10 cellular contexts compared by ENCODE assay signal in genomic region chr3:64214697-64215018, GRCh38. TPM values are rescaled to one million over a fixed set of nuclear protein-coding genes. Genes with fewer than 3 reads are reported as not detected.
DNase-seq lines count a peak whose midpoint lies in the region; ATAC-seq and TF ChIP-seq lines count a peak whose summit lies in the region.
"Had no signal": no experiment of that assay in that cellular context is flagged by ENCODE, and none has a peak within 500 bp of the region (broad histone marks: within the 10 kb centered on the region; RNA-seq: fewer than 3 reads in every experiment).

No MANE protein-coding gene starts in this region.

- intact Hi-C loops in vagina (cut with DNase I) = no loop called here

- TF ChIP-seq CTCF in RWPE2 (IDR thresholded peaks at IDR 0.05; ENCODE audit: poor library complexity, severe bottlenecking) (no peak), fibroblast of lung (conservative IDR thresholded peaks at IDR 0.05 in 1 of 2, IDR thresholded peaks at IDR 0.05 in 1 of 2; ENCODE audit: low read depth in 1 of 2, low read length in 2 of 2) (no peak), omental fat pad (IDR thresholded peaks at IDR 0.05) (no peak), vagina (IDR thresholded peaks at IDR 0.05) (no peak)

- no peaks in the 10 kb centered on the region for H4K20me1 ChIP-seq in fibroblast of lung (ENCODE audit: control insufficient read depth, extremely low read depth, insufficient read depth, low read length)

- H3K4me3 ChIP-seq in RWPE2 (ENCODE audit: severe bottlenecking) (no peak overlapping the region), fibroblast of lung (replicated peaks in 1 of 4; ENCODE audit: control extremely low read depth in 1 of 4, insufficient read depth in 1 of 4, low read depth in 3 of 4, low read length in 4 of 4) (peak overlapping the region; percentile 32 to 68 (median 40)), vagina (peak overlapping the region in 1 of 2 donors; percentile 32)

- no peak overlapping the region for H3K9ac ChIP-seq in fibroblast of lung (ENCODE audit: insufficient read depth, low read length)

- TF ChIP-seq POLR2A in vagina (IDR thresholded peaks at IDR 0.05) = no peak

- peak overlapping the region; percentile 66 for H3K27ac ChIP-seq in RWPE2 (ENCODE audit: poor library complexity, severe bottlenecking)
- H3K27ac ChIP-seq in fibroblast of lung (ENCODE audit: insufficient read depth, low read length) = peak overlapping the region; percentile 90
- peak overlapping the region; percentile 61 for H3K27ac ChIP-seq in vagina

- H3K4me1 ChIP-seq in RWPE2 (ENCODE audit: insufficient read depth, poor library complexity, severe bottlenecking) (peaks cover 32% of the 10 kb centered on the region), fibroblast of lung (ENCODE audit: control insufficient read depth, extremely low read depth, insufficient read depth, low read length) (peaks cover 31% of the 10 kb centered on the region), vagina (peaks cover 92% of the 10 kb centered on the region)

- no peaks in the 10 kb centered on the region for H3K9me3 ChIP-seq in RWPE2 (ENCODE audit: severe bottlenecking)
- H3K9me3 ChIP-seq in fibroblast of lung (ENCODE audit: control insufficient read depth, insufficient read depth, low read depth, low read length) = no peaks in the 10 kb centered on the region
- H3K9me3 ChIP-seq in vagina = no peaks in the 10 kb centered on the region
- H3K9me3 ChIP-seq: SJSA1 had no signal

- DNase-seq in RWPE2 (ENCODE audit: low spot score) = no peak
- peak; percentile 32 to 76 for DNase-seq in fibroblast of lung (ENCODE audit: low read depth in 2 of 2)
- peak; percentile 70 for DNase-seq in omental fat pad (ENCODE audit: low spot score)
- no peak for DNase-seq in vagina (ENCODE audit: extremely low spot score in 2 of 2)
- DNase-seq in NCI-H1105 treated with DMSO at 0.1 percent for 48 hours (lab: John Stamatoyannopoulos, UW) = no peak
- DNase-seq in globus pallidus (ENCODE audit: low spot score) = no peak
- DNase-seq in RPMI8226 = no peak
- DNase-seq: activated CD8-positive, alpha-beta T cell treated with anti-CD3 and anti-CD28 coated beads, Interleukin-2, amount 10 ng/mL, durations not matched to agents 7 days and 5 days; GF-D8 had no signal

- peaks cover 23% of the 10 kb centered on the region for H3K79me2 ChIP-seq in fibroblast of lung (ENCODE audit: control insufficient read depth, insufficient read depth, low read length)

- H2AFZ ChIP-seq in fibroblast of lung (ENCODE audit: low read length) = no peak overlapping the region

- peak overlapping the region; percentile 87 for H3K4me2 ChIP-seq in fibroblast of lung (ENCODE audit: extremely low read depth, insufficient read depth, low read length)

- ATAC-seq in RWPE2 (ENCODE audit: low read depth) = peak; percentile 20; the same call in 1 of the 3 replicates
- ATAC-seq in omental fat pad (ENCODE audit: low FRiP score) = peak; percentile 92
- ATAC-seq: activated CD8-positive, alpha-beta T cell treated with anti-CD3 and anti-CD28 coated beads, Interleukin-2, amount 10 ng/mL, durations not matched to agents 7 days and 5 days had no signal

- H3K27me3 ChIP-seq in RWPE2 (ENCODE audit: insufficient read depth, poor library complexity, severe bottlenecking) (no peaks in the 10 kb centered on the region), fibroblast of lung (ENCODE audit: control insufficient read depth, insufficient read depth, low read length) (no peaks in the 10 kb centered on the region), vagina (no peaks in the 10 kb centered on the region)
- H3K27me3 ChIP-seq: SJSA1 had no signal

- H3K36me3 ChIP-seq in RWPE2 (ENCODE audit: low read depth) (no peaks in the 10 kb centered on the region), fibroblast of lung (ENCODE audit: control insufficient read depth, insufficient read depth, low read length) (no peaks in the 10 kb centered on the region), vagina (no peaks in the 10 kb centered on the region)

RNA-seq across cellular contexts. Expression of gene PRICKLE2, which starts 10.6 kb away (rescaled TPM):
- total RNA-seq in fibroblast of lung (25.9 and 29.4 TPM in 2 replicates), omental fat pad (10 to 100 TPM; 56.1 to 88.4 (median 81.3) TPM), vagina (39.3 TPM)
- 7.2 and 14.1 TPM in 2 replicates for polyA plus RNA-seq in fibroblast of lung
- 5.2 and 10.7 TPM in 2 replicates for polyA plus RNA-seq in fibroblast of lung (2012)
- 32.8 and 48.0 TPM in 2 replicates for polyA minus RNA-seq in fibroblast of lung (ENCODE audit: low replicate concordance)
- total RNA-seq: activated CD8-positive, alpha-beta T cell treated with anti-CD3 and anti-CD28 coated beads, Interleukin-2, amount 10 ng/mL, durations not matched to agents 7 days and 5 days had no signal

Comparison
In these comparisons a context has a peak if more than half of its experiments do, and no peak if none do; other contexts are left out.
1. DNase-seq: peak in fibroblast of lung (2 of 2) and omental fat pad (single experiment); none in RWPE2 (single experiment), vagina (0 of 2), NCI-H1105 treated with DMSO at 0.1 percent for 48 hours (single experiment), globus pallidus (single experiment) and RPMI8226 (single experiment).
2. Peak in every context shown above with its lines, with median percentiles within 50 percentile points of each other: H3K27ac ChIP-seq.